In the genomic region with DNA sequence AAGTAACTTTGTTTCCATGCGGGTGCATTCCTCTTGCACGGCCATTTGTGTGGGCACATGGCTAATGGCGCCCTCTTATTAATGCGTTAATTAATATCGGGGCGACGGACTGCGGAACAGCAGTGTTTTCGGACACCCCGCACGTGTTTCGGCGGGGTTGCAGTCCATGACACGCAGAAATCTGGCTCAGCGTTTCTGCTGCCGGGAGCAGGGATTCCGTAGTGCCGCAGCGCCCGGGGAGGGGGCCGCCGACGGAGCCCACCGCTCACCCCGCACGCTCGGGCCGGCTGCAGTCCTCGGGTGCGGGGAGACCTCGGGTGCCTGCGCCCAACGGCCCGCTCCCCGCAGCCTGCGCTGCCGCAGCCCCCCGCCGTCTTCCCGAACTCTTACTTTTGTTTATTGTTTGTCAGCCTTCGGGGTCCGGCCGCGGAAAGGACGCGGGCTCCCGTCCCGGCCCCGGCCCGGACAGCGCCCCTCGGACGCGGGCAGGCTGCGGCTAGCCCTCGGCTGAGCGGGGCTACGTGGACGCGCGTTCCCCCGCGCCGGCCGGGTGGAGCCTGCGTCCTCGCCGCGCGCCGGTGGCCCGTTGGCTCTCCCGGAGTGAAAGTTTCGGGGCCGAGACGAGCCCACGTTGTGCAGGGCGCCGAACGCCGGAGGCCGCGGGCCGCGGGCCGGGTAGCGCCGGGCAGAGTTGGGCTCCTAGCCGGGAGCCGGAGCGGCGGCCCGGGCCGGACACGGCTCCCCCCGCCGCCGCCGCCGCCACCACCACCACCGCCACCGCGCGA, we compare ENCODE assay signal across 8 cellular contexts. TPM values are rescaled to one million over a fixed set of nuclear protein-coding genes. Genes with fewer than 3 reads are reported as not detected.
DNase-seq lines count a peak whose midpoint lies in the region; ATAC-seq, FAIRE-seq and TF ChIP-seq lines count a peak whose summit lies in the region.

No MANE protein-coding gene starts in this region.

- H3K36me3 Mint-ChIP-seq in CD8-positive, alpha-beta memory T cell: peaks cover 0 to 12% (median 0%) of the 10 kb centered on the region in 3 donors
- H3K36me3 Mint-ChIP-seq in activated naive CD8-positive, alpha-beta T cell treated with anti-CD3 and anti-CD28 coated beads for 36 hours: peaks cover 2% of the 10 kb centered on the region

- DNase-seq in CD8-positive, alpha-beta memory T cell: peak in 4 of 5 donors; percentile 2 to 34 (median 8)
- DNase-seq in NB4 (ENCODE audit: low read depth): no peak
- DNase-seq in activated naive CD8-positive, alpha-beta T cell treated with anti-CD3 and anti-CD28 coated beads for 36 hours: no peak
- peak; percentile 39 for DNase-seq in left cardiac atrium
- DNase-seq in pancreas: peak; percentile 18 to 78 (median 44)
- no peak for DNase-seq in NCI-H2081 treated with DMSO at 0.1 percent for 48 hours (lab: John Stamatoyannopoulos, UW)
- DNase-seq in SHP77 (lab: John Stamatoyannopoulos, UW): no peak
- no peak for DNase-seq in NCI-H226

- H3K4me3 ChIP-seq in CD8-positive, alpha-beta memory T cell (ENCODE audit: low read length): peak overlapping the region; percentile 59
- H3K4me3 ChIP-seq in NB4 (ENCODE audit: low read depth, low read length) (peak overlapping the region; percentile 48), pancreas (peak overlapping the region; percentile 56 to 97 (median 84))

- no peaks in the 10 kb centered on the region for H3K9me3 ChIP-seq in CD8-positive, alpha-beta memory T cell (ENCODE audit: low read length)
- H3K9me3 ChIP-seq in pancreas: no peaks in the 10 kb centered on the region

- intact Hi-C loops in left cardiac atrium (cut with DNase I): loop anchor here in 1 of 2 donors (5.0 kb wide), 1 partner anchor 99 kb away; no protein-coding TSS in a partner anchor
- intact Hi-C loops in pancreas (cut with DNase I): no loop called here

- H3K27ac ChIP-seq in CD8-positive, alpha-beta memory T cell (ENCODE audit: low read depth, low read length): peak overlapping the region; percentile 46
- peak overlapping the region; percentile 76 to 92 (median 89) for H3K27ac ChIP-seq in pancreas

- TF ChIP-seq POLR2A in NB4 (IDR thresholded peaks at IDR 0.05; ENCODE audit: extremely low read depth, insufficient read length): no peak

- 0% methylated on average over 81 to 104 of the region's 104 CpGs for WGBS in pancreas, 2 donors

- POLR2A ChIA-PET in CD8-positive, alpha-beta memory T cell (lab: Charles Lee): interaction anchor here (0.5 to 2.0 kb wide), 2 partner anchors 9 to 33 kb away, joined by 3 to 16 read pairs; no protein-coding TSS in a partner anchor

- ATAC-seq in left cardiac atrium (peak; percentile 34 to 38), pancreas (peak; percentile 32 to 59 (median 36))

- H3K27me3 Mint-ChIP-seq in CD8-positive, alpha-beta memory T cell: peaks cover 0 to 12% of the 10 kb centered on the region in 2 donors
- H3K27me3 Mint-ChIP-seq in activated naive CD8-positive, alpha-beta T cell treated with anti-CD3 and anti-CD28 coated beads for 36 hours: peaks cover 31% of the 10 kb centered on the region

- no peaks in the 10 kb centered on the region for H3K27me3 ChIP-seq in CD8-positive, alpha-beta memory T cell (ENCODE audit: insufficient read depth, low read length, poor library complexity, severe bottlenecking)
- no peaks in the 10 kb centered on the region for H3K27me3 ChIP-seq in pancreas

- TF ChIP-seq CTCF in NB4 (IDR thresholded peaks at IDR 0.05; ENCODE audit: low read depth, low read length): no peak
- TF ChIP-seq CTCF in pancreas (IDR thresholded peaks at IDR 0.05): no peak

- FAIRE-seq in pancreas (lab: Jason Lieb, UNC): no peak

- peaks cover 41 to 57% (median 44%) of the 10 kb centered on the region in 3 donors for H3K4me1 Mint-ChIP-seq in CD8-positive, alpha-beta memory T cell
- peaks cover 37% of the 10 kb centered on the region for H3K4me1 Mint-ChIP-seq in activated naive CD8-positive, alpha-beta T cell treated with anti-CD3 and anti-CD28 coated beads for 36 hours

- CTCF ChIA-PET in CD8-positive, alpha-beta memory T cell (lab: Charles Lee): interaction anchor here (1.1 to 3.1 kb wide), 3 partner anchors 8 to 40 kb away, joined by 3 to 19 read pairs (median 4); no protein-coding TSS in a partner anchor

- H3K9me3 Mint-ChIP-seq in CD8-positive, alpha-beta memory T cell: no peaks in the 10 kb centered on the region
- no peaks in the 10 kb centered on the region for H3K9me3 Mint-ChIP-seq in activated naive CD8-positive, alpha-beta T cell treated with anti-CD3 and anti-CD28 coated beads for 36 hours

- peaks cover 40% of the 10 kb centered on the region for H3K4me1 ChIP-seq in CD8-positive, alpha-beta memory T cell (ENCODE audit: insufficient read depth, low read length)
- H3K4me1 ChIP-seq in pancreas: peaks cover 24 to 52% (median 51%) of the 10 kb centered on the region in 3 donors

- peak overlapping the region in 3 of 8 donors; percentile 6 to 93 (median 78) for H3K27ac Mint-ChIP-seq in CD8-positive, alpha-beta memory T cell
- H3K27ac Mint-ChIP-seq in activated naive CD8-positive, alpha-beta T cell treated with anti-CD3 and anti-CD28 coated beads for 36 hours: no peak overlapping the region

- no peaks in the 10 kb centered on the region for H3K36me3 ChIP-seq in CD8-positive, alpha-beta memory T cell (ENCODE audit: insufficient read depth, low read length)
- H3K36me3 ChIP-seq in pancreas: no peaks in the 10 kb centered on the region

- peak overlapping the region; percentile 92 to 96 (median 95) for H3K4me3 Mint-ChIP-seq in CD8-positive, alpha-beta memory T cell
- H3K4me3 Mint-ChIP-seq in activated naive CD8-positive, alpha-beta T cell treated with anti-CD3 and anti-CD28 coated beads for 36 hours: peak overlapping the region; percentile 83

RNA-seq across cellular contexts. Expression of a gene that starts 0.8 kb away (rescaled TPM):
- 1 to 10 TPM; 6.1 to 7.0 TPM for total RNA-seq in CD8-positive, alpha-beta memory T cell
- 9.9 TPM for polyA plus RNA-seq in CD8-positive, alpha-beta memory T cell
- 1 to 10 TPM; 1.3 to 1.7 TPM for total RNA-seq in activated naive CD8-positive, alpha-beta T cell treated with anti-CD3 and anti-CD28 coated beads for 36 hours
- 10 to 100 TPM; 94.1 to 97.8 TPM for total RNA-seq in left cardiac atrium
- total RNA-seq in pancreas: 10 to 100 TPM; 29.0 to 48.1 (median 32.8) TPM
- 1 to 10 TPM; 4.9 to 5.6 TPM for polyA plus RNA-seq in pancreas

Comparison
In these comparisons a context has a peak if more than half of its experiments do, and no peak if none do; other contexts are left out.
1. DNase-seq: peak in CD8-positive, alpha-beta memory T cell (4 of 5), left cardiac atrium (single experiment) and pancreas (6 of 6); none in NB4 (single experiment), activated naive CD8-positive, alpha-beta T cell treated with anti-CD3 and anti-CD28 coated beads for 36 hours (single experiment), NCI-H2081 treated with DMSO at 0.1 percent for 48 hours (single experiment), SHP77 (0 of 2) and NCI-H226 (single experiment).
2. Peak in every context shown above with its lines, with median percentiles within 50 percentile points of each other: H3K4me3 ChIP-seq.